ENCODE assay signal across 1 cellular context in genomic region chr19:8578642-8579265, GRCh38.
TF ChIP-seq lines count a peak whose summit lies in the region.

No MANE protein-coding gene starts in this region.

TF ChIP-seq in K562, 482 proteins besides CTCF, POLR2A, EP300 and RAD21 (continued from another document):
- no peak for TF ChIP-seq ZBTB9 (CRISPR knock-in tag; IDR thresholded peaks at IDR 0.05)
- no peak for TF ChIP-seq ZNF124 (CRISPR knock-in tag; IDR thresholded peaks at IDR 0.05)
- TF ChIP-seq SMC3 (conservative IDR thresholded peaks at IDR 0.05; ENCODE audit: insufficient read depth, low read depth, low read length): 0 out of 2 replicates have a peak, but pooled peaks have one; percentile 2
- peak; percentile 79 to 81 for TF ChIP-seq NRF1 (conservative IDR thresholded peaks at IDR 0.05 in 1 of 2, IDR thresholded peaks at IDR 0.05 in 1 of 2)
- peak; percentile 80 for TF ChIP-seq CEBPG (CRISPR knock-in tag; IDR thresholded peaks at IDR 0.05)
- no peak for TF ChIP-seq CEBPG (tag; conservative IDR thresholded peaks at IDR 0.05 in 1 of 2, IDR thresholded peaks at IDR 0.05 in 1 of 2)
- TF ChIP-seq, protein P1, sequence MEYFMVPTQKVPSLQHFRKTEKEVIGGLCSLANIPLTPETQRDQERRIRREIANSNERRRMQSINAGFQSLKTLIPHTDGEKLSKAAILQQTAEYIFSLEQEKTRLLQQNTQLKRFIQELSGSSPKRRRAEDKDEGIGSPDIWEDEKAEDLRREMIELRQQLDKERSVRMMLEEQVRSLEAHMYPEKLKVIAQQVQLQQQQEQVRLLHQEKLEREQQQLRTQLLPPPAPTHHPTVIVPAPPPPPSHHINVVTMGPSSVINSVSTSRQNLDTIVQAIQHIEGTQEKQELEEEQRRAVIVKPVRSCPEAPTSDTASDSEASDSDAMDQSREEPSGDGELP (CRISPR knock-in tag; IDR thresholded peaks at IDR 0.05; ENCODE audit: borderline replicate concordance): peak; percentile 59
- no peak for TF ChIP-seq ZNF398 (CRISPR knock-in tag; IDR thresholded peaks at IDR 0.05)
- TF ChIP-seq FOXM1 (IDR thresholded peaks at IDR 0.05; ENCODE audit: low read depth): no peak
- TF ChIP-seq FOXM1 (CRISPR knock-in tag; IDR thresholded peaks at IDR 0.05; ENCODE audit: low read depth): no peak
- peak; percentile 49; the same call in 1 of the 2 replicates for TF ChIP-seq CTBP1 (IDR thresholded peaks at IDR 0.05; ENCODE audit: borderline replicate concordance)
- TF ChIP-seq ZNF165 (CRISPR knock-in tag; IDR thresholded peaks at IDR 0.05; ENCODE audit: borderline replicate concordance): no peak
- 0 out of 2 replicates have a peak, but pooled peaks have one; percentile 34 for TF ChIP-seq TEAD4 (IDR thresholded peaks at IDR 0.05; ENCODE audit: low read length)
- no peak for TF ChIP-seq TEAD4 (CRISPR knock-in tag; IDR thresholded peaks at IDR 0.05; ENCODE audit: borderline replicate concordance)
- TF ChIP-seq RCOR1 (IDR thresholded peaks at IDR 0.05; ENCODE audit: borderline replicate concordance in 1 of 2, low read depth in 2 of 2, low read length in 2 of 2): peak in 1 of 2 experiments; percentile 50; a peak in 1 of 4 replicates
- no peak for TF ChIP-seq DLX4 (CRISPR knock-in tag; IDR thresholded peaks at IDR 0.05)
- 0 out of 2 replicates have a peak, but pooled peaks have one; percentile 23 for TF ChIP-seq ZBTB7A (IDR thresholded peaks at IDR 0.05; ENCODE audit: borderline replicate concordance, control insufficient read depth, low read depth, low read length)
- TF ChIP-seq SMARCA4 (IDR thresholded peaks at IDR 0.05): no peak
- peak; percentile 87; the same call in 1 of the 2 replicates for TF ChIP-seq XRCC5 (IDR thresholded peaks at IDR 0.05; ENCODE audit: low read depth, low read length)
- TF ChIP-seq SMARCB1 (IDR thresholded peaks at IDR 0.05; ENCODE audit: insufficient read length, low read depth): no peak
- peak; percentile 26; the same call in 1 of the 2 replicates for TF ChIP-seq STAG1 (CRISPR knock-in tag; IDR thresholded peaks at IDR 0.05; ENCODE audit: borderline replicate concordance)
- no peak for TF ChIP-seq THRB (CRISPR knock-in tag; conservative IDR thresholded peaks at IDR 0.05)
- TF ChIP-seq KLF16 (IDR thresholded peaks at IDR 0.05): peak; percentile 45; the same call in 1 of the 2 replicates
